Comparison of ENCODE assay signal across 19 cellular contexts in genomic region chr17:78265121-78265520, GRCh38. TPM values are rescaled to one million over a fixed set of nuclear protein-coding genes. Genes with fewer than 3 reads are reported as not detected.
"Had no signal": no experiment of that assay in that cellular context is flagged by ENCODE, and none has a peak within 500 bp of the region (broad histone marks: within the 10 kb centered on the region; RNA-seq: fewer than 3 reads in every experiment).

No MANE protein-coding gene starts in this region.

- H3K27me3 Mint-ChIP-seq: activated naive CD4-positive, alpha-beta T cell treated with anti-CD3 and anti-CD28 coated beads, Interleukin-2, amount 10 ng/mL, durations not matched to agents 7 days and 5 days; naive thymus-derived CD8-positive, alpha-beta T cell had no signal

- FAIRE-seq: small intestine had no signal

- H3K9me3 ChIP-seq: adrenal gland, gastroesophageal sphincter, mucosa of descending colon, neutrophil, right atrium auricular region, suprapubic skin, upper lobe of left lung had no signal

- H3K27ac ChIP-seq: adrenal gland, gastroesophageal sphincter, neutrophil, right atrium auricular region, suprapubic skin had no signal

- DNase-seq: activated naive CD4-positive, alpha-beta T cell treated with anti-CD3 and anti-CD28 coated beads, Interleukin-2, amount 10 ng/mL, durations not matched to agents 7 days and 5 days; adrenal gland; mammary epithelial cell; mucosa of descending colon; naive thymus-derived CD8-positive, alpha-beta T cell; posterior cingulate gyrus; stimulated activated naive CD8-positive, alpha-beta T cell treated with anti-CD3 and anti-CD28 coated beads, Interleukin-15, Interleukin-2, amounts not matched to agents 100 U/mL and 50 U/mL, for 24 hours had no signal

- ATAC-seq: gastroesophageal sphincter; left cardiac atrium; naive thymus-derived CD8-positive, alpha-beta T cell; stimulated activated naive CD8-positive, alpha-beta T cell treated with anti-CD3 and anti-CD28 coated beads, Interleukin-15, Interleukin-2, amounts not matched to agents 100 U/mL and 50 U/mL, for 24 hours had no signal

- H3K36me3 ChIP-seq: adrenal gland, gastroesophageal sphincter, neutrophil, right atrium auricular region, suprapubic skin, upper lobe of left lung had no signal

- H3K9me3 Mint-ChIP-seq: activated naive CD4-positive, alpha-beta T cell treated with anti-CD3 and anti-CD28 coated beads, Interleukin-2, amount 10 ng/mL, durations not matched to agents 7 days and 5 days; activated T-helper 2 cell treated with anti-CD3 and anti-CD28 coated beads, Interferon-gamma antibody, Interleukin-2, Interleukin-4, amounts not matched to agents 10 μg/mL and 5 μg/mL and 100 μg/mL, durations not matched to agents 14 hours and 24 hours and 36 hours; naive thymus-derived CD8-positive, alpha-beta T cell; T-helper 2 cell treated with Interferon-gamma antibody and Interleukin-4, amounts not matched to agents 5 μg/mL and 100 μg/mL, for 36 hours had no signal

- H3K27me3 ChIP-seq: neutrophil, right atrium auricular region, upper lobe of left lung had no signal

- H3K36me3 Mint-ChIP-seq: activated naive CD4-positive, alpha-beta T cell treated with anti-CD3 and anti-CD28 coated beads, Interleukin-2, amount 10 ng/mL, durations not matched to agents 7 days and 5 days; naive thymus-derived CD8-positive, alpha-beta T cell had no signal

- H3K4me3 ChIP-seq: adrenal gland, gastroesophageal sphincter, mucosa of descending colon, right atrium auricular region, suprapubic skin, upper lobe of left lung had no signal

- H3K4me3 Mint-ChIP-seq: activated naive CD4-positive, alpha-beta T cell treated with anti-CD3 and anti-CD28 coated beads, Interleukin-2, amount 10 ng/mL, durations not matched to agents 7 days and 5 days; T-helper 2 cell treated with Interferon-gamma antibody and Interleukin-4, amounts not matched to agents 5 μg/mL and 100 μg/mL, for 36 hours had no signal

RNA-seq across cellular contexts. Expression of gene TMEM235, which starts 33.7 kb away (rescaled TPM):
- total RNA-seq: activated CD8-positive, alpha-beta memory T cell treated with anti-CD3 and anti-CD28 coated beads for 36 hours; activated T-helper 2 cell treated with anti-CD3 and anti-CD28 coated beads, Interferon-gamma antibody, Interleukin-2, Interleukin-4, amounts not matched to agents 10 μg/mL and 5 μg/mL and 100 μg/mL, durations not matched to agents 14 hours and 24 hours and 36 hours; adrenal gland; cardiac septum; gastroesophageal sphincter; left cardiac atrium; mammary epithelial cell; mucosa of descending colon; naive thymus-derived CD8-positive, alpha-beta T cell; right atrium auricular region; suprapubic skin; upper lobe of left lung had no signal
- polyA plus RNA-seq: esophagus; mammary epithelial cell; naive thymus-derived CD8-positive, alpha-beta T cell; small intestine had no signal

RNA-seq across cellular contexts. Expression of gene BIRC5, which starts 51.1 kb away (rescaled TPM):
- polyA plus RNA-seq: naive thymus-derived CD8-positive, alpha-beta T cell had no signal
